ENCODE assay signal across 3 cellular contexts in the genomic region with DNA sequence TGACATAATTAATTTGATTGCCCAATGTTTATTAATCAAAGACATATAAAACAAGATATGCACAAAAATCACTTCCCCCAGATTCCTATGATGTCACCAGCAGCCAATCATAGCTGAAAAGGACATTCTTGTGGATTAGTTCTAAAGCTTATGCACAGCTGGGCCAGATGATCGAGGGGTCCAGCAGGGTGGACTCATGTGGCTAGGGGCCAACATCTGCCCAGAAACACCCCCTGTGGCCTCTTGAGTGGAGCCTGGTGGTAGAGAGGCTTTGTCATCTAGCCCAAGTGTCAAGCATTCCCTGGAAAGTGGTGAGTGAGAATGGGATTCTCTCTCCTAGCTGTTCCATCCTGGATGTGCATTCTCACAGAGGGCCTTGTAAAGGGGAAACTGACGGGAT.
"Had no signal": no experiment of that assay in that cellular context is flagged by ENCODE, and none has a peak within 500 bp of the region (broad histone marks: within the 10 kb centered on the region; RNA-seq: fewer than 3 reads in every experiment).

No MANE protein-coding gene starts in this region.

- H3K4me3 ChIP-seq: GM12878 had no signal

- DNase-seq: GDM1, GF-D8 had no signal
